20 cellular contexts compared by ENCODE assay signal in genomic region chr2:179825494-179825893, GRCh38. TPM values are rescaled to one million over a fixed set of nuclear protein-coding genes. Genes with fewer than 3 reads are reported as not detected.
DNase-seq lines count a peak whose midpoint lies in the region; ATAC-seq, FAIRE-seq and TF ChIP-seq lines count a peak whose summit lies in the region.
"Had no signal": no experiment of that assay in that cellular context is flagged by ENCODE, and none has a peak within 500 bp of the region (broad histone marks: within the 10 kb centered on the region; RNA-seq: fewer than 3 reads in every experiment).

No MANE protein-coding gene starts in this region.

- intact Hi-C loops in left cardiac atrium (cut with DNase I) (no loop called here), GM12878 (cut with micrococcal nuclease; ENCODE audit: unreplicated experiment) (no loop called here), A673 (cut with micrococcal nuclease; ENCODE audit: unreplicated experiment) (no loop called here)

- BruUV-seq in GM12878 (replicated peaks; lab: Mats Ljungman, UMichigan), result no TSS peak
- BruUV-seq in A673 (replicated peaks; lab: Mats Ljungman, UMichigan), result no TSS peak

- no peaks in the 10 kb centered on the region for H3K4me1 Mint-ChIP-seq in stimulated activated effector memory CD8-positive, alpha-beta T cell treated with anti-CD3 and anti-CD28 coated beads, Interleukin-12 subunit alpha, Interleukin-12 subunit beta, amount 100 ng/mL, for 72 hours

- peak overlapping the region; percentile 74 for H3K27ac ChIP-seq in cardiac muscle cell
- no peak overlapping the region for H3K27ac ChIP-seq in GM12878 (ENCODE audit: control insufficient read depth, insufficient read depth)
- H3K27ac ChIP-seq in A673 (ENCODE audit: low read depth, low read length, poor library complexity, severe bottlenecking), result no peak overlapping the region

- H4K20me1 ChIP-seq in GM12878 (ENCODE audit: control insufficient read depth, insufficient read depth), result no peaks in the 10 kb centered on the region

- TF ChIP-seq EP300 in GM12878 (IDR thresholded peaks at IDR 0.05; ENCODE audit: borderline replicate concordance in 1 of 2, control insufficient read depth in 1 of 2, low read depth in 2 of 2, low read length in 2 of 2), result no peak

- no peak overlapping the region for H3K4me2 ChIP-seq in GM12878 (ENCODE audit: control insufficient read depth, insufficient read depth)

- in situ Hi-C loops in GM12878 (cut with MboI), result no loop called here

- H3K9me3 ChIP-seq in cardiac muscle cell (ENCODE audit: low read depth), result no peaks in the 10 kb centered on the region
- H3K9me3 ChIP-seq in GM12878 (replicated peaks; ENCODE audit: control insufficient read depth, insufficient read depth, low read length), result no peaks in the 10 kb centered on the region
- H3K9me3 ChIP-seq in A673 (ENCODE audit: low read depth, low read length, poor library complexity, severe bottlenecking), result no peaks in the 10 kb centered on the region

- TF ChIP-seq POLR2A in GM12878 (IDR thresholded peaks at IDR 0.05; ENCODE audit: low read depth, low read length), result no peak

- SMC1A ChIA-PET in GM12878 (lab: Charles Lee; ENCODE audit: uncharacterized antibody, unreplicated experiment), result no interaction called here

- no peak for ATAC-seq in left cardiac atrium
- ATAC-seq in GM12878, result peak; percentile 63
- ATAC-seq in stimulated activated effector memory CD8-positive, alpha-beta T cell treated with anti-CD3 and anti-CD28 coated beads, Interleukin-12 subunit alpha, Interleukin-12 subunit beta, amount 100 ng/mL, for 72 hours, result no peak
- no peak for ATAC-seq in esophagus mucosa

- H3K4me3 Mint-ChIP-seq in stimulated activated effector memory CD8-positive, alpha-beta T cell treated with anti-CD3 and anti-CD28 coated beads, Interleukin-12 subunit alpha, Interleukin-12 subunit beta, amount 100 ng/mL, for 72 hours, result no peak overlapping the region
- H3K4me3 Mint-ChIP-seq: CD4-positive, alpha-beta T cell; stimulated activated naive CD8-positive, alpha-beta T cell treated with anti-CD3 and anti-CD28 coated beads, Interleukin-15, Interleukin-2, amounts not matched to agents 100 ng/mL and 50 ng/mL, for 24 hours had no signal

- no peak for FAIRE-seq in GM12878 (lab: Jason Lieb, UNC)
- FAIRE-seq: A204.1, GM18507 had no signal

- H3K4me1 ChIP-seq in cardiac muscle cell (ENCODE audit: low read depth) (peaks cover 37% of the 10 kb centered on the region), GM12878 (ENCODE audit: control insufficient read depth, insufficient read depth, low read length) (no peaks in the 10 kb centered on the region), A673 (ENCODE audit: insufficient read depth, low read length, poor library complexity, severe bottlenecking) (no peaks in the 10 kb centered on the region)

- no peak overlapping the region for H3K27ac Mint-ChIP-seq in stimulated activated effector memory CD8-positive, alpha-beta T cell treated with anti-CD3 and anti-CD28 coated beads, Interleukin-12 subunit alpha, Interleukin-12 subunit beta, amount 100 ng/mL, for 72 hours
- H3K27ac Mint-ChIP-seq: CD4-positive, alpha-beta T cell; stimulated activated naive CD8-positive, alpha-beta T cell treated with anti-CD3 and anti-CD28 coated beads, Interleukin-15, Interleukin-2, amounts not matched to agents 100 ng/mL and 50 ng/mL, for 24 hours had no signal

- no peak overlapping the region for H2AFZ ChIP-seq in GM12878 (ENCODE audit: control insufficient read depth, low read depth, low read length)

- POLR2A ChIA-PET in GM12878 (lab: Charles Lee) (no interaction called here), A673 (lab: Charles Lee; ENCODE audit: low non-redundant PET) (no interaction called here)

- TF ChIP-seq RAD21 in GM12878 (IDR thresholded peaks at IDR 0.05; ENCODE audit: insufficient read depth, low read depth, low read length), result no peak

- H3K36me3 Mint-ChIP-seq in stimulated activated effector memory CD8-positive, alpha-beta T cell treated with anti-CD3 and anti-CD28 coated beads, Interleukin-12 subunit alpha, Interleukin-12 subunit beta, amount 100 ng/mL, for 72 hours, result no peaks in the 10 kb centered on the region

- peak in 1 of 2 donors; percentile 2 for DNase-seq in cardiac muscle cell (ENCODE audit: low read depth in 1 of 2, low spot score in 1 of 2)
- no peak for DNase-seq in left cardiac atrium
- DNase-seq in MV-4-11 (lab: John Stamatoyannopoulos, UW), result peak; percentile 91
- DNase-seq in GM12878 (ENCODE audit: low read depth, low spot score), result no peak
- no peak for DNase-seq in stimulated activated effector memory CD8-positive, alpha-beta T cell treated with anti-CD3 and anti-CD28 coated beads, Interleukin-12 subunit alpha, Interleukin-12 subunit beta, amount 100 ng/mL, for 72 hours (ENCODE audit: low spot score in 2 of 2)
- DNase-seq in A673 (ENCODE audit: low spot score), result no peak
- DNase-seq in nucleus accumbens (lab: John Stamatoyannopoulos, UW), result no peak
- DNase-seq: activated CD8-positive, alpha-beta memory T cell treated with anti-CD3 and anti-CD28 coated beads for 24 hours; activated effector memory CD4-positive, alpha-beta T cell treated with Interleukin-2 at 50 U/mL for 16 hours; CD4-positive, alpha-beta T cell; foreskin fibroblast; GDM1; NCI-H1436; NCI-H510A treated with DMSO at 0.1 percent for 48 hours; Right ventricle myocardium superior had no signal

- WGBS in GM12878 (ENCODE audit: insufficient coverage, insufficient replicate concordance, low lambda C conversion rate, missing lambda C conversion rate), result 11% methylated on average over 3 of the region's 3 CpGs

- H3K4me3 ChIP-seq in cardiac muscle cell (no peak overlapping the region), GM12878 (no peak overlapping the region), A673 (ENCODE audit: low read depth, low read length, poor library complexity, severe bottlenecking) (no peak overlapping the region)
- H3K4me3 ChIP-seq: lung had no signal

- H3K36me3 ChIP-seq in cardiac muscle cell (no peaks in the 10 kb centered on the region), GM12878 (ENCODE audit: control insufficient read depth in 2 of 2, insufficient read depth in 2 of 2, low read length in 1 of 2) (no peaks in the 10 kb centered on the region), A673 (ENCODE audit: insufficient read depth, low read length, poor library complexity, severe bottlenecking) (no peaks in the 10 kb centered on the region)

- H3K9me3 Mint-ChIP-seq in stimulated activated effector memory CD8-positive, alpha-beta T cell treated with anti-CD3 and anti-CD28 coated beads, Interleukin-12 subunit alpha, Interleukin-12 subunit beta, amount 100 ng/mL, for 72 hours, result no peaks in the 10 kb centered on the region
- H3K9me3 Mint-ChIP-seq: CD4-positive, alpha-beta T cell; stimulated activated naive CD8-positive, alpha-beta T cell treated with anti-CD3 and anti-CD28 coated beads, Interleukin-15, Interleukin-2, amounts not matched to agents 100 ng/mL and 50 ng/mL, for 24 hours had no signal

- H3K27me3 ChIP-seq in cardiac muscle cell (no peaks in the 10 kb centered on the region), GM12878 (replicated peaks in 1 of 2; ENCODE audit: control insufficient read depth in 2 of 2, insufficient read depth in 2 of 2, low read length in 1 of 2) (no peaks in the 10 kb centered on the region; a peak in 1 of 4 replicates), A673 (replicated peaks; ENCODE audit: insufficient read depth, low read depth, low read length, poor library complexity) (no peaks in the 10 kb centered on the region)

- RAD21 ChIA-PET in GM12878 (lab: Charles Lee; ENCODE audit: unreplicated experiment), result no interaction called here

- H3K9ac ChIP-seq in GM12878 (ENCODE audit: control insufficient read depth, insufficient read depth, low read length), result no peak overlapping the region

- CTCF ChIA-PET in GM12878 (lab: Yijun Ruan, JAX), result no interaction called here
- CTCF ChIA-PET in A673 (lab: Charles Lee), result no interaction called here

- TF ChIP-seq CTCF in cardiac muscle cell (IDR thresholded peaks at IDR 0.05; ENCODE audit: low read depth, low read length) (no peak), GM12878 (IDR thresholded peaks at IDR 0.05 in 2 of 3, conservative IDR thresholded peaks at IDR 0.05 in 1 of 3; ENCODE audit: control insufficient read depth in 2 of 3, extremely low read depth in 1 of 3, insufficient read depth in 1 of 3, low read depth in 3 of 3, low read length in 3 of 3) (no peak), A673 (conservative IDR thresholded peaks at IDR 0.05; ENCODE audit: low read depth, low read length) (no peak)

- no peaks in the 10 kb centered on the region for H3K79me2 ChIP-seq in GM12878 (ENCODE audit: control insufficient read depth, insufficient read depth, low read length)

TF ChIP-seq in GM12878, 131 proteins besides CTCF, POLR2A, EP300 and RAD21 (continues in another document):
- no peak for TF ChIP-seq CEBPB (IDR thresholded peaks at IDR 0.05; ENCODE audit: borderline replicate concordance in 1 of 2, low read depth in 2 of 2, low read length in 2 of 2)
- no peak for TF ChIP-seq TCF7 (IDR thresholded peaks at IDR 0.05; ENCODE audit: borderline replicate concordance)

RNA-seq across cellular contexts. Expression of gene ZNF385B, which starts 35.9 kb away (rescaled TPM):
- total RNA-seq in cardiac muscle cell (2.7 and 3.0 TPM in 2 replicates), left cardiac atrium (10 to 100 TPM; 14.3 to 36.7 TPM), GM12878 (2014; rRNA removed) (not detected in 2 replicates), GM12878 (2014; rRNA removed; fragmentation: Illumina TruSeq; extraction: Trizol) (not detected in 2 replicates), GM12878 (2021) (not detected in 2 replicates), A673 (2021) (not detected in 2 replicates), esophagus mucosa (0.32 TPM)
- polyA plus RNA-seq in cardiac muscle cell (8.2 TPM in 2 replicates), GM12878 (2011; rRNA removed) (not detected in 2 replicates), GM12878 (2014; fragmentation: Illumina TruSeq; extraction: Trizol) (not detected in 2 replicates), GM12878 (2014; fragmentation: Nextera tagmentation; extraction: Ambion mirVana) (not detected), GM12878 (2014; rRNA removed) (not detected in 2 replicates), GM12878 (2016; fragmentation: Nextera tagmentation; extraction: Ambion mirVana) (not detected)
- not detected in 2 replicates for total RNA-seq in GM12878 (2013; cell fraction: nucleolus; rRNA removed)
- polyA plus RNA-seq in GM12878 (2011; ENCODE audit: low read depth), result not detected
- not detected in 2 replicates for polyA plus RNA-seq in GM12878 (2011; cell fraction: cytosol; rRNA removed)
- polyA plus RNA-seq in GM12878 (2011; cell fraction: nucleus; rRNA removed), result not detected in 2 replicates
- not detected in 2 replicates for polyA plus RNA-seq in GM12878 (2012)
- polyA minus RNA-seq in GM12878 (2011; rRNA and poly(A)+ RNA removed), result not detected in 2 replicates
- not detected in 2 replicates for polyA minus RNA-seq in GM12878 (2011; cell fraction: cytosol; rRNA and poly(A)+ RNA removed)
- polyA minus RNA-seq in GM12878 (2011; cell fraction: nucleus; rRNA and poly(A)+ RNA removed), result not detected in 2 replicates
- total RNA-seq: CD4-positive, alpha-beta T cell had no signal
